1 cellular context compared by ENCODE assay signal in genomic region chr17:78313735-78314648, GRCh38.
TF ChIP-seq lines count a peak whose summit lies in the region.

No MANE protein-coding gene starts in this region.

TF ChIP-seq in HepG2, 621 proteins besides CTCF, POLR2A, EP300 and RAD21 (continued from another document and continues in another):
- peak; percentile 70 for TF ChIP-seq PATZ1 (CRISPR knock-in tag; IDR thresholded peaks at IDR 0.05)
- 0 out of 2 replicates have a peak, but pooled peaks have one; percentile 25 for TF ChIP-seq HOMEZ (CRISPR knock-in tag; IDR thresholded peaks at IDR 0.05; ENCODE audit: low read depth)
- TF ChIP-seq UBTF (CRISPR knock-in tag; IDR thresholded peaks at IDR 0.05), result peak; percentile 89; the same call in 1 of the 2 replicates
- no peak for TF ChIP-seq CEBPB (IDR thresholded peaks at IDR 0.05; ENCODE audit: borderline replicate concordance, low read depth, low read length)
- no peak for TF ChIP-seq KMT2A (CRISPR knock-in tag; IDR thresholded peaks at IDR 0.05)
- no peak for TF ChIP-seq TRAFD1 (CRISPR knock-in tag; IDR thresholded peaks at IDR 0.05; ENCODE audit: borderline replicate concordance)
- no peak; the same call in 1 of the 2 replicates for TF ChIP-seq MYPOP (CRISPR knock-in tag; IDR thresholded peaks at IDR 0.05)
- TF ChIP-seq ELK4 (CRISPR knock-in tag; IDR thresholded peaks at IDR 0.05; ENCODE audit: borderline replicate concordance), result no peak
- TF ChIP-seq SALL1 (CRISPR knock-in tag; IDR thresholded peaks at IDR 0.05), result peak; percentile 45; the same call in 1 of the 2 replicates
- TF ChIP-seq CHD4 (IDR thresholded peaks at IDR 0.05; ENCODE audit: borderline replicate concordance, low read length), result no peak
- TF ChIP-seq DMAP1 (CRISPR knock-in tag; IDR thresholded peaks at IDR 0.05), result no peak
- no peak for TF ChIP-seq MED8 (CRISPR knock-in tag; IDR thresholded peaks at IDR 0.05; ENCODE audit: insufficient replicate concordance)
- TF ChIP-seq ATF6 (CRISPR knock-in tag; conservative IDR thresholded peaks at IDR 0.05), result no peak
- no peak for TF ChIP-seq SRF (IDR thresholded peaks at IDR 0.05; ENCODE audit: low read depth, low read length)
- TF ChIP-seq PHF5A (CRISPR knock-in tag; IDR thresholded peaks at IDR 0.05; ENCODE audit: low read depth, unreplicated experiment), result no peak
- no peak for TF ChIP-seq ATRX (CRISPR knock-in tag; IDR thresholded peaks at IDR 0.05; ENCODE audit: borderline replicate concordance)
- TF ChIP-seq KDM5B (CRISPR knock-in tag; IDR thresholded peaks at IDR 0.05; ENCODE audit: borderline replicate concordance), result peak; percentile 30; the same call in 1 of the 2 replicates
- TF ChIP-seq GATAD2A (CRISPR knock-in tag; IDR thresholded peaks at IDR 0.05), result no peak
- TF ChIP-seq KLF15 (CRISPR knock-in tag; IDR thresholded peaks at IDR 0.05; ENCODE audit: borderline replicate concordance), result no peak
- TF ChIP-seq KLF16 (CRISPR knock-in tag; IDR thresholded peaks at IDR 0.05), result 0 out of 4 replicates have a peak, but pooled peaks of 1 of the 2 experiments have one; percentile 20
- no peak; the same call in 1 of the 2 replicates for TF ChIP-seq SIN3A (IDR thresholded peaks at IDR 0.05; ENCODE audit: borderline replicate concordance, low read depth, low read length)
- peak; percentile 53; the same call in 1 of the 2 replicates for TF ChIP-seq MXD1 (CRISPR knock-in tag; IDR thresholded peaks at IDR 0.05)
- peak; percentile 35; the same call in 1 of the 2 replicates for TF ChIP-seq NR2C2 (CRISPR knock-in tag; IDR thresholded peaks at IDR 0.05; ENCODE audit: borderline replicate concordance)
- TF ChIP-seq AKAP8 (CRISPR knock-in tag; IDR thresholded peaks at IDR 0.05), result no peak
- peak; percentile 41 for TF ChIP-seq SAP130 (CRISPR knock-in tag; IDR thresholded peaks at IDR 0.05; ENCODE audit: low read depth)
- peak; percentile 14; the same call in 1 of the 2 replicates for TF ChIP-seq ISL2 (CRISPR knock-in tag; IDR thresholded peaks at IDR 0.05)
- TF ChIP-seq PAXIP1 (CRISPR knock-in tag; conservative IDR thresholded peaks at IDR 0.05), result no peak
- TF ChIP-seq ARHGAP35 (CRISPR knock-in tag; IDR thresholded peaks at IDR 0.05; ENCODE audit: borderline replicate concordance), result no peak
- 0 out of 2 replicates have a peak, but pooled peaks have one; percentile 57 for TF ChIP-seq ZNF468 (CRISPR knock-in tag; IDR thresholded peaks at IDR 0.05)
- TF ChIP-seq HBP1 (CRISPR knock-in tag; IDR thresholded peaks at IDR 0.05; ENCODE audit: low read depth), result no peak
- TF ChIP-seq HNRNPL (IDR thresholded peaks at IDR 0.05; ENCODE audit: low read depth, low read length), result no peak
- TF ChIP-seq ZBTB46 (CRISPR knock-in tag; IDR thresholded peaks at IDR 0.05; ENCODE audit: borderline replicate concordance), result 0 out of 2 replicates have a peak, but pooled peaks have one; percentile 50
- no peak for TF ChIP-seq TOPORS (CRISPR knock-in tag; IDR thresholded peaks at IDR 0.05)
- TF ChIP-seq EZH2 (conservative IDR thresholded peaks at IDR 0.05; ENCODE audit: low read depth, low read length), result peak; percentile 59; the same call in 1 of the 2 replicates
- peak; percentile 57; the same call in 1 of the 2 replicates for TF ChIP-seq ZMYM3 (CRISPR knock-in tag; IDR thresholded peaks at IDR 0.05)
- TF ChIP-seq NFYB (CRISPR knock-in tag; IDR thresholded peaks at IDR 0.05), result no peak
- TF ChIP-seq ZNF563 (CRISPR knock-in tag; IDR thresholded peaks at IDR 0.05), result peak; percentile 32; the same call in 1 of the 2 replicates
- TF ChIP-seq NR2F1 (CRISPR knock-in tag; IDR thresholded peaks at IDR 0.05), result no peak
- TF ChIP-seq ZNF556 (CRISPR knock-in tag; IDR thresholded peaks at IDR 0.05; ENCODE audit: borderline replicate concordance), result no peak
- no peak for TF ChIP-seq ZNF558 (CRISPR knock-in tag; IDR thresholded peaks at IDR 0.05; ENCODE audit: borderline replicate concordance)
- no peak for TF ChIP-seq SRSF9 (IDR thresholded peaks at IDR 0.05; ENCODE audit: borderline replicate concordance, insufficient read depth, low read depth, low read length, poor library complexity, severe bottlenecking)
